Comparison of ENCODE assay signal across 8 cellular contexts in the genomic region with DNA sequence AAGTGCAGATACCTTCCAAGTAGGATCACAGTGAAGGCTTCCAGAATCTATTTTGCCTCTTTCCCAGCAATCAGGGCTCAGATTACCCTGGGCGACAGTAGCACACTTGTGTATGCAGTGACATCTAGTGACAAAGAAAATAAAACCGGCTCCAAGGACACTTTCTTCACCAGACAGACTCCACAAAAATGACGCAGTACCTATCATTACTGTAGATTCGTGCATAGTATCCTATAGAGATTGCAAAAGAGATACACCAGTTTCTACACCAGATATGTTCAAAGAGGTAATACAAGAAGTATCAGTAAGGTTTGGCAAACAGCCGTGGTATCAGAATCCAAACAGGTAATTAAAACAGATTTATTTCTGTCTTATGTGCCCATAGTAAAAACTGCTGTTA.
A peak's percentile ranks its signal among the peaks of the same experiment; 100 is the strongest.
DNase-seq lines count a peak whose midpoint lies in the region; ATAC-seq, FAIRE-seq and TF ChIP-seq lines count a peak whose summit lies in the region.

No MANE protein-coding gene starts in this region.

- ATAC-seq in upper lobe of left lung (ENCODE audit: low FRiP score in 2 of 2) = peak in 1 of 2 donors; percentile 84
- ATAC-seq in HG03460 (IDR thresholded peaks at IDR 0.05; ENCODE audit: unreplicated experiment) = no peak

- no peaks in the 10 kb centered on the region for H4K20me1 ChIP-seq in keratinocyte (ENCODE audit: control insufficient read depth, extremely low read depth, insufficient read depth, low read length)

- no peak overlapping the region for H2AFZ ChIP-seq in keratinocyte (ENCODE audit: control insufficient read depth, low read length)

- no peak for TF ChIP-seq EP300 in upper lobe of left lung (IDR thresholded peaks at IDR 0.05)

- 11% methylated on average over 5 of the region's 5 CpGs for WGBS in upper lobe of left lung, 2 donors

- no peak overlapping the region for H3K4me3 Mint-ChIP-seq in activated CD4-positive, alpha-beta T cell treated with anti-CD3 and anti-CD28 coated beads, Interleukin-2, amount 10 ng/mL, durations not matched to agents 7 days and 5 days

- H3K9me3 Mint-ChIP-seq in activated CD4-positive, alpha-beta T cell treated with anti-CD3 and anti-CD28 coated beads, Interleukin-2, amount 10 ng/mL, durations not matched to agents 7 days and 5 days = no peaks in the 10 kb centered on the region

- in situ Hi-C loops in brain microvascular endothelial cell (cut with HindIII; ENCODE audit: low pct_ligation_motif_present, low sequenced_read_pairs) = no loop called here

- no peak overlapping the region for H3K27ac Mint-ChIP-seq in activated CD4-positive, alpha-beta T cell treated with anti-CD3 and anti-CD28 coated beads, Interleukin-2, amount 10 ng/mL, durations not matched to agents 7 days and 5 days

- H3K36me3 Mint-ChIP-seq in activated CD4-positive, alpha-beta T cell treated with anti-CD3 and anti-CD28 coated beads, Interleukin-2, amount 10 ng/mL, durations not matched to agents 7 days and 5 days (ENCODE audit: low read depth) = no peaks in the 10 kb centered on the region

- no peak for TF ChIP-seq POLR2A in upper lobe of left lung (IDR thresholded peaks at IDR 0.05)

- no peaks in the 10 kb centered on the region for H3K4me1 Mint-ChIP-seq in activated CD4-positive, alpha-beta T cell treated with anti-CD3 and anti-CD28 coated beads, Interleukin-2, amount 10 ng/mL, durations not matched to agents 7 days and 5 days

- no peaks in the 10 kb centered on the region for H3K36me3 ChIP-seq in brain microvascular endothelial cell (replicated peaks)
- no peaks in the 10 kb centered on the region for H3K36me3 ChIP-seq in keratinocyte (ENCODE audit: control insufficient read depth in 2 of 2, extremely low read depth in 1 of 2, insufficient read depth in 2 of 2, low read length in 2 of 2)
- no peaks in the 10 kb centered on the region for H3K36me3 ChIP-seq in upper lobe of left lung

- H3K4me3 ChIP-seq in HL-60 (replicated peaks; ENCODE audit: insufficient read depth, low read length) (no peak overlapping the region), brain microvascular endothelial cell (ENCODE audit: low read depth, low read length) (no peak overlapping the region), keratinocyte (ENCODE audit: control insufficient read depth in 2 of 3, extremely low read depth in 1 of 3, insufficient read depth in 2 of 3, low read depth in 1 of 3, low read length in 3 of 3) (no peak overlapping the region), upper lobe of left lung (no peak overlapping the region)

- TF ChIP-seq CTCF in GM12873 (IDR thresholded peaks at IDR 0.05; ENCODE audit: insufficient read depth, low read depth, low read length, missing control alignments) = peak; percentile 46
- peak; percentile 12 for TF ChIP-seq CTCF in HL-60 (IDR thresholded peaks at IDR 0.05; ENCODE audit: insufficient read depth, low read length)
- peak; percentile 45 for TF ChIP-seq CTCF in brain microvascular endothelial cell (IDR thresholded peaks at IDR 0.05; ENCODE audit: low read depth, low read length, missing control alignments)
- TF ChIP-seq CTCF in keratinocyte (optimal IDR thresholded peaks at IDR 0.05 in 1 of 3, IDR thresholded peaks at IDR 0.05 in 1 of 3, conservative IDR thresholded peaks at IDR 0.05 in 1 of 3; ENCODE audit: extremely low read depth in 1 of 3, insufficient read depth in 2 of 3, low read length in 3 of 3) = peak; percentile 29 to 67 (median 57)
- peak; percentile 29 to 57 (median 46) for TF ChIP-seq CTCF in upper lobe of left lung (IDR thresholded peaks at IDR 0.05)

- DNase-seq in HL-60 (ENCODE audit: low read depth in 1 of 2, low spot score in 1 of 2) = peak in 1 of 2 experiments; percentile 48
- peak; percentile 58 to 88 for DNase-seq in NCI-H526 (lab: John Stamatoyannopoulos, UW)
- peak; percentile 74 for DNase-seq in brain microvascular endothelial cell
- peak; percentile 23 for DNase-seq in keratinocyte (ENCODE audit: low read depth, low spot score)
- DNase-seq in upper lobe of left lung = no peak
- DNase-seq in activated CD4-positive, alpha-beta T cell treated with anti-CD3 and anti-CD28 coated beads, Interleukin-2, amount 10 ng/mL, durations not matched to agents 7 days and 5 days = no peak

- H3K79me2 ChIP-seq in keratinocyte (ENCODE audit: control insufficient read depth, insufficient read depth, low read length) = no peaks in the 10 kb centered on the region

- H3K27me3 ChIP-seq in HL-60 (ENCODE audit: insufficient read depth, poor library complexity, severe bottlenecking) = no peaks in the 10 kb centered on the region
- no peaks in the 10 kb centered on the region for H3K27me3 ChIP-seq in brain microvascular endothelial cell (replicated peaks)
- no peaks in the 10 kb centered on the region for H3K27me3 ChIP-seq in keratinocyte (ENCODE audit: control insufficient read depth, extremely low read depth, insufficient read depth, low read length)
- H3K27me3 ChIP-seq in upper lobe of left lung = no peaks in the 10 kb centered on the region

- dilution Hi-C loops in keratinocyte (cut with MboI; ENCODE audit: extremely low pct_ligation_motif_present, low sequenced_read_pairs) = no loop called here

- H3K4me1 ChIP-seq in keratinocyte (ENCODE audit: control insufficient read depth, extremely low read depth, insufficient read depth, low read length) = peaks cover 21% of the 10 kb centered on the region
- peaks cover 0 to 5% (median 0%) of the 10 kb centered on the region in 4 donors for H3K4me1 ChIP-seq in upper lobe of left lung

- H3K9ac ChIP-seq in keratinocyte (ENCODE audit: control insufficient read depth, extremely low read depth, insufficient read depth, low read length) = no peak overlapping the region

- CTCF ChIA-PET in activated CD4-positive, alpha-beta T cell treated with anti-CD3 and anti-CD28 coated beads, Interleukin-2, amount 10 ng/mL, durations not matched to agents 7 days and 5 days (lab: Charles Lee) = no interaction called here

- peak overlapping the region; percentile 11 for H3K4me2 ChIP-seq in keratinocyte (ENCODE audit: control insufficient read depth, extremely low read depth, insufficient read depth, low read depth, low read length)

- H3K9me3 ChIP-seq in keratinocyte (ENCODE audit: control insufficient read depth, low read depth, low read length) (no peaks in the 10 kb centered on the region), upper lobe of left lung (no peaks in the 10 kb centered on the region)

- no peaks in the 10 kb centered on the region for H3K27me3 Mint-ChIP-seq in activated CD4-positive, alpha-beta T cell treated with anti-CD3 and anti-CD28 coated beads, Interleukin-2, amount 10 ng/mL, durations not matched to agents 7 days and 5 days

- POLR2A ChIA-PET in activated CD4-positive, alpha-beta T cell treated with anti-CD3 and anti-CD28 coated beads, Interleukin-2, amount 10 ng/mL, durations not matched to agents 7 days and 5 days (lab: Charles Lee) = no interaction called here

- peak; percentile 95 for FAIRE-seq in keratinocyte (lab: Jason Lieb, UNC)

- H3K9me1 ChIP-seq in keratinocyte (ENCODE audit: control insufficient read depth, extremely low read depth, insufficient read depth, low read length) = no peaks in the 10 kb centered on the region

- H3K27ac ChIP-seq in HL-60 (replicated peaks) (no peak overlapping the region), brain microvascular endothelial cell (no peak overlapping the region), keratinocyte (ENCODE audit: control insufficient read depth, insufficient read depth, low read length) (no peak overlapping the region), upper lobe of left lung (no peak overlapping the region)

Comparison
In these comparisons a context has a peak if more than half of its experiments do, and no peak if none do; other contexts are left out.
1. DNase-seq: peak in NCI-H526 (2 of 2), brain microvascular endothelial cell (single experiment) and keratinocyte (single experiment); none in upper lobe of left lung (0 of 2) and activated CD4-positive, alpha-beta T cell treated with anti-CD3 and anti-CD28 coated beads, Interleukin-2, amount 10 ng/mL, durations not matched to agents 7 days and 5 days (single experiment).
2. Peak in every context shown above with its lines, with median percentiles within 50 percentile points of each other: CTCF ChIP-seq.